14 cellular contexts compared by ENCODE assay signal in genomic region chr13:40120288-40120687, GRCh38.
A peak's percentile ranks its signal among the peaks of the same experiment; 100 is the strongest.
DNase-seq lines count a peak whose midpoint lies in the region; ATAC-seq and TF ChIP-seq lines count a peak whose summit lies in the region.
"Had no signal": no experiment of that assay in that cellular context is flagged by ENCODE, and none has a peak within 500 bp of the region (broad histone marks: within the 10 kb centered on the region; RNA-seq: fewer than 3 reads in every experiment).

No MANE protein-coding gene starts in this region.

- no peaks in the 10 kb centered on the region for H3K9me3 ChIP-seq in ascending aorta
- no peaks in the 10 kb centered on the region for H3K9me3 ChIP-seq in fibroblast of lung (ENCODE audit: control insufficient read depth, insufficient read depth, low read depth, low read length)
- H3K9me3 ChIP-seq in aorta (ENCODE audit: control insufficient read depth, low read length) = no peaks in the 10 kb centered on the region

- H3K27ac ChIP-seq in ascending aorta = peak overlapping the region; percentile 61 to 65
- H3K27ac ChIP-seq in fibroblast of lung (ENCODE audit: insufficient read depth, low read length) = no peak overlapping the region
- H3K27ac ChIP-seq in aorta (ENCODE audit: low read depth in 1 of 2, low read length in 2 of 2) = peak overlapping the region in 1 of 2 donors; percentile 57

- no peaks in the 10 kb centered on the region for H3K79me2 ChIP-seq in fibroblast of lung (ENCODE audit: control insufficient read depth, insufficient read depth, low read length)

- no peak for DNase-seq in ascending aorta (ENCODE audit: low spot score in 2 of 2)
- DNase-seq in fibroblast of lung (ENCODE audit: low read depth in 2 of 2) = peak; percentile 60 to 70
- DNase-seq in omental fat pad (ENCODE audit: low spot score) = no peak
- no peak for DNase-seq in aorta
- no peak for DNase-seq in NCI-H774 (lab: John Stamatoyannopoulos, UW)
- no peak for DNase-seq in NCI-H345 treated with DMSO at 0.1 percent for 48 hours (lab: John Stamatoyannopoulos, UW; ENCODE audit: unreplicated experiment)
- DNase-seq: activated CD4-positive, CD25-positive, alpha-beta regulatory T cell treated with anti-CD3 and anti-CD28 coated beads, Interleukin-2, amount 50 U/mL, for 72 hours; activated naive CD4-positive, alpha-beta T cell; CD4-positive, CD25-positive, alpha-beta regulatory T cell; NCI-H2029 treated with DMSO at 0.1 percent for 48 hours; NCI-H524 treated with DMSO at 0.1 percent for 48 hours; nephron progenitor cell; stimulated activated CD4-positive, alpha-beta T cell treated with anti-CD3 and anti-CD28 coated beads, Interleukin-2, amount 100 ng/mL, for 24 hours had no signal

- H3K4me1 ChIP-seq in ascending aorta = peaks cover 2 to 38% of the 10 kb centered on the region in 2 donors
- no peaks in the 10 kb centered on the region for H3K4me1 ChIP-seq in fibroblast of lung (ENCODE audit: control insufficient read depth, extremely low read depth, insufficient read depth, low read length)
- H3K4me1 ChIP-seq in aorta (ENCODE audit: control insufficient read depth in 1 of 2, insufficient read depth in 2 of 2, low read length in 2 of 2) = peaks cover 5 to 11% of the 10 kb centered on the region in 2 donors

- TF ChIP-seq CTCF in ascending aorta (IDR thresholded peaks at IDR 0.05) = no peak
- no peak for TF ChIP-seq CTCF in fibroblast of lung (conservative IDR thresholded peaks at IDR 0.05 in 1 of 2, IDR thresholded peaks at IDR 0.05 in 1 of 2; ENCODE audit: low read depth in 1 of 2, low read length in 2 of 2)
- TF ChIP-seq CTCF in omental fat pad (IDR thresholded peaks at IDR 0.05) = no peak

- WGBS in aorta, 2 donors = 10 to 36% methylated on average over 1 of the region's 1 CpG

- H3K4me2 ChIP-seq in fibroblast of lung (ENCODE audit: extremely low read depth, insufficient read depth, low read length) = no peak overlapping the region

- ATAC-seq in omental fat pad (ENCODE audit: low FRiP score) (peak; percentile 29), aorta (ENCODE audit: low FRiP score) (peak; percentile 34), GM19035 (IDR thresholded peaks at IDR 0.05; ENCODE audit: unreplicated experiment) (no peak)

- H3K9ac ChIP-seq in fibroblast of lung (ENCODE audit: insufficient read depth, low read length) = no peak overlapping the region

- H3K4me3 ChIP-seq in ascending aorta = no peak overlapping the region
- H3K4me3 ChIP-seq in fibroblast of lung (replicated peaks in 1 of 4; ENCODE audit: control extremely low read depth in 1 of 4, insufficient read depth in 1 of 4, low read depth in 3 of 4, low read length in 4 of 4) = no peak overlapping the region
- H3K4me3 ChIP-seq in aorta (ENCODE audit: low read length in 2 of 2) = no peak overlapping the region

- H2AFZ ChIP-seq in fibroblast of lung (ENCODE audit: low read length) = no peak overlapping the region

- no peaks in the 10 kb centered on the region for H4K20me1 ChIP-seq in fibroblast of lung (ENCODE audit: control insufficient read depth, extremely low read depth, insufficient read depth, low read length)

- H3K36me3 ChIP-seq in ascending aorta (no peaks in the 10 kb centered on the region), fibroblast of lung (ENCODE audit: control insufficient read depth, insufficient read depth, low read length) (no peaks in the 10 kb centered on the region), aorta (ENCODE audit: control insufficient read depth in 1 of 2, insufficient read depth in 2 of 2, low read length in 1 of 2) (no peaks in the 10 kb centered on the region)

- H3K27me3 ChIP-seq in ascending aorta = no peaks in the 10 kb centered on the region
- H3K27me3 ChIP-seq in fibroblast of lung (ENCODE audit: control insufficient read depth, insufficient read depth, low read length) = no peaks in the 10 kb centered on the region
- no peaks in the 10 kb centered on the region for H3K27me3 ChIP-seq in aorta (ENCODE audit: control insufficient read depth in 1 of 2, insufficient read depth in 2 of 2, low read length in 1 of 2)

- intact Hi-C loops in ascending aorta (cut with DNase I) (loop anchor here (2.0 to 5.0 kb wide), 4 partner anchors 72 to 547 kb away; partner anchors contain the start of gene FOXO1), aorta (cut with DNase I) (loop anchor here in 1 of 2 donors (5.0 kb wide), 1 partner anchor 72 kb away; no protein-coding TSS in a partner anchor)

Comparison
In these comparisons a context has a peak if more than half of its experiments do, and no peak if none do; other contexts are left out.
1. DNase-seq: peak in fibroblast of lung (2 of 2); none in ascending aorta (0 of 2), omental fat pad (single experiment), aorta (0 of 2), NCI-H774 (single experiment) and NCI-H345 treated with DMSO at 0.1 percent for 48 hours (single experiment).